In the genomic region with DNA sequence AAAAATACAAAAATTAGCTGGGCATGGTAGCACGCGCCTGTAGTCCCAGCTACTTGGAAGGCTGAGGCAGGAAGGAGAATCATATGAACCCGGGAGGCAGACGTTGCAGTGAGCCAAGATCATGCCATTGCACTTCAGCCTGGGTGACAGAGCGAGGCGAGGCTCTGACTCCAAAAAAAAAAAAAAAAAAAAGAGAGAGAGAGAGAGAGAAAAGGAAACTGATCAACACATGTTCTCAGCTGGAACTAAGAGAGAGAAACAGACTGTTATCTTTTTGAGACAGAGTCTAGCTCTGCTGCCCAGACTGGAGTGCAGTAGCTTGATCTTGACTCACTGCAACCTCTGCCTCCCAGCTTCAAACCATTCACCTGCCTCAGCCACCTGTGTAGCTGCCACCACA, we compare ENCODE assay signal across 21 cellular contexts.
DNase-seq lines count a peak whose midpoint lies in the region; ATAC-seq and TF ChIP-seq lines count a peak whose summit lies in the region.
"Had no signal": no experiment of that assay in that cellular context is flagged by ENCODE, and none has a peak within 500 bp of the region (broad histone marks: within the 10 kb centered on the region; RNA-seq: fewer than 3 reads in every experiment).

No MANE protein-coding gene starts in this region.

- TF ChIP-seq CTCF in H9 (conservative IDR thresholded peaks at IDR 0.05) (no peak), chondrocyte (IDR thresholded peaks at IDR 0.05) (no peak)

- H3K79me1 ChIP-seq in H9 (ENCODE audit: insufficient read depth, low read depth, low read length, poor library complexity, severe bottlenecking), result peaks cover under 1% of the 10 kb centered on the region

- intact Hi-C loops in CD4-positive, alpha-beta memory T cell (cut with micrococcal nuclease), result no loop called here

- no peak for DNase-seq in CD4-positive, alpha-beta memory T cell
- DNase-seq in H9 (no peak), chondrocyte (ENCODE audit: low spot score) (no peak), cerebellar cortex (ENCODE audit: low spot score) (no peak), COR-L47 (lab: John Stamatoyannopoulos, UW) (no peak)
- DNase-seq in naive thymus-derived CD8-positive, alpha-beta T cell, result no peak
- DNase-seq: activated CD4-positive, CD25-positive, alpha-beta regulatory T cell; activated CD8-positive, alpha-beta memory T cell treated with anti-CD3 and anti-CD28 coated beads for 24 hours; activated naive CD8-positive, alpha-beta T cell treated with anti-CD3 and anti-CD28 coated beads, Interleukin-2, amount 10 ng/mL, durations not matched to agents 7 days and 5 days; activated T-cell treated with anti-CD3 and anti-CD28 coated beads, Interleukin-2, amount 50 U/mL, for 72 hours; colonic mucosa; DND-41; HFFc6; NCI-H1694; NCI-H748 treated with DMSO at 0.1 percent for 48 hours; T1000 had no signal

- H3K14ac ChIP-seq in H9 (ENCODE audit: insufficient read depth, low read length), result no peak overlapping the region

- H2BK15ac ChIP-seq in H9 (ENCODE audit: low read depth, low read length), result no peak overlapping the region

- no peaks in the 10 kb centered on the region for H3K27me3 ChIP-seq in CD4-positive, alpha-beta memory T cell (ENCODE audit: insufficient read depth, low read length)
- no peaks in the 10 kb centered on the region for H3K27me3 ChIP-seq in H9 (ENCODE audit: insufficient read depth, low read length)
- H3K27me3 ChIP-seq: colonic mucosa had no signal

- H3K27ac ChIP-seq in CD4-positive, alpha-beta memory T cell (ENCODE audit: low read depth, low read length), result no peak overlapping the region
- H3K27ac ChIP-seq in H9 (ENCODE audit: insufficient read length, low read depth, low read length), result no peak overlapping the region
- H3K27ac ChIP-seq: colonic mucosa, prostate gland, thoracic aorta had no signal

- H3K36me3 Mint-ChIP-seq in CD4-positive, alpha-beta memory T cell, result peaks cover 9 to 60% of the 10 kb centered on the region in 2 donors
- H3K36me3 Mint-ChIP-seq in H9 (ENCODE audit: insufficient read depth in 1 of 3, low read depth in 3 of 3), result peaks cover 13 to 48% (median 34%) of the 10 kb centered on the region in 3 experiments; a peak in 6 of 7 replicates
- H3K36me3 Mint-ChIP-seq in chondrocyte (ENCODE audit: low read depth), result peaks cover 13% of the 10 kb centered on the region
- peaks cover 0 to 75% (median 6%) of the 10 kb centered on the region in 3 donors for H3K36me3 Mint-ChIP-seq in naive thymus-derived CD8-positive, alpha-beta T cell

- H4K5ac ChIP-seq in H9 (ENCODE audit: insufficient read length, low read depth, low read length), result no peak overlapping the region

- H3K23me2 ChIP-seq in H9 (ENCODE audit: insufficient read length, low read depth, low read length, poor library complexity, severe bottlenecking), result no peaks in the 10 kb centered on the region

- CTCF ChIA-PET in CD4-positive, alpha-beta memory T cell (lab: Charles Lee; ENCODE audit: partially characterized antibody), result interaction anchor here (0.6 to 3.5 kb wide), 7 partner anchors 15 to 153 kb away, joined by 3 to 24 read pairs (median 4); no protein-coding TSS in a partner anchor

- H3K23ac ChIP-seq in H9 (ENCODE audit: insufficient read length, low read depth, low read length), result no peak overlapping the region

- no peak overlapping the region for H2BK5ac ChIP-seq in H9 (ENCODE audit: insufficient read length, low read length)

- H3K4me3 ChIP-seq in CD4-positive, alpha-beta memory T cell (ENCODE audit: low read length in 2 of 2), result no peak overlapping the region
- H3K4me3 ChIP-seq: colonic mucosa, prostate gland, thoracic aorta had no signal

- H3K4ac ChIP-seq in H9 (ENCODE audit: low read depth, low read length), result no peak overlapping the region

- H3K4me1 Mint-ChIP-seq in CD4-positive, alpha-beta memory T cell, result peaks cover 19 to 34% (median 22%) of the 10 kb centered on the region in 4 donors
- H3K4me1 Mint-ChIP-seq in H9 (peaks cover 34 to 37% of the 10 kb centered on the region in 2 experiments), chondrocyte (ENCODE audit: low read depth) (peaks cover 41% of the 10 kb centered on the region)
- peaks cover 11 to 41% (median 27%) of the 10 kb centered on the region in 4 donors for H3K4me1 Mint-ChIP-seq in naive thymus-derived CD8-positive, alpha-beta T cell

- H3T11ph ChIP-seq in H9 (ENCODE audit: low read length), result no peak overlapping the region

- H4K8ac ChIP-seq in H9 (replicated peaks; ENCODE audit: insufficient read length, low read depth, low read length), result no peak overlapping the region

- no peaks in the 10 kb centered on the region for H3K9me3 ChIP-seq in CD4-positive, alpha-beta memory T cell (ENCODE audit: control insufficient read depth in 1 of 2, low read length in 2 of 2)
- H3K9me3 ChIP-seq in H9 (ENCODE audit: control insufficient read depth, low read depth, low read length), result no peaks in the 10 kb centered on the region
- H3K9me3 ChIP-seq: colonic mucosa, prostate gland, thoracic aorta had no signal

- no peak overlapping the region for H3K9ac ChIP-seq in H9 (ENCODE audit: extremely low read depth, insufficient read length, low read length)

- no peaks in the 10 kb centered on the region for H4K20me1 ChIP-seq in H9 (ENCODE audit: control insufficient read depth, insufficient read depth, insufficient read length)

- no peaks in the 10 kb centered on the region for H3K27me3 Mint-ChIP-seq in CD4-positive, alpha-beta memory T cell
- H3K27me3 Mint-ChIP-seq in H9 (ENCODE audit: low read depth) (no peaks in the 10 kb centered on the region; the same call in 1 of the 2 replicates), chondrocyte (ENCODE audit: low read depth) (no peaks in the 10 kb centered on the region)
- no peaks in the 10 kb centered on the region for H3K27me3 Mint-ChIP-seq in naive thymus-derived CD8-positive, alpha-beta T cell
- H3K27me3 Mint-ChIP-seq: activated naive CD8-positive, alpha-beta T cell treated with anti-CD3 and anti-CD28 coated beads, Interleukin-2, amount 10 ng/mL, durations not matched to agents 7 days and 5 days; brain had no signal

- POLR2A ChIA-PET in CD4-positive, alpha-beta memory T cell (lab: Charles Lee; ENCODE audit: partially characterized antibody), result interaction anchor here (2.5 kb wide), 1 partner anchor 134 kb away, joined by 12 read pairs; a partner anchor contains a TSS
- POLR2A ChIA-PET in naive thymus-derived CD8-positive, alpha-beta T cell (lab: Charles Lee), result interaction anchor here (0.7 to 2.1 kb wide), 3 partner anchors 9 to 153 kb away, joined by 4 to 8 read pairs (median 6); no protein-coding TSS in a partner anchor

- no peak overlapping the region for H2AK5ac ChIP-seq in H9 (ENCODE audit: insufficient read length, low read length)

- peaks cover 5% of the 10 kb centered on the region for H3K36me3 ChIP-seq in CD4-positive, alpha-beta memory T cell (ENCODE audit: insufficient read depth, low read length)
- H3K36me3 ChIP-seq: colonic mucosa, prostate gland had no signal

- no peak overlapping the region for H3K4me2 ChIP-seq in H9 (ENCODE audit: insufficient read depth, insufficient read length, low read length)

- no CpG with 5 or more reads among the region's 6 CpGs for WGBS in H9 (ENCODE audit: extremely low coverage, insufficient read length, low lambda C conversion rate)

- ATAC-seq in naive thymus-derived CD8-positive, alpha-beta T cell, result no peak
- no peak for ATAC-seq in GM19035 (IDR thresholded peaks at IDR 0.05; ENCODE audit: unreplicated experiment)
- ATAC-seq: activated T-cell treated with anti-CD3 and anti-CD28 coated beads, Interleukin-2, amount 50 U/mL, for 72 hours; left lobe of liver had no signal

- no peak overlapping the region for H2BK12ac ChIP-seq in H9 (ENCODE audit: insufficient read length, low read depth, low read length)

- H3K18ac ChIP-seq in H9 (ENCODE audit: insufficient read length, low read depth, low read length), result no peak overlapping the region

- H3K79me2 ChIP-seq in H9 (ENCODE audit: insufficient read depth, low read length), result no peaks in the 10 kb centered on the region

- no peak overlapping the region for H3K56ac ChIP-seq in H9 (ENCODE audit: insufficient read length, low read depth, low read length)

- no peak overlapping the region for H2AFZ ChIP-seq in H9 (ENCODE audit: low read length)

- H3K27ac Mint-ChIP-seq in CD4-positive, alpha-beta memory T cell, result peak overlapping the region in 5 of 7 donors; percentile 22 to 72 (median 68)
- H3K27ac Mint-ChIP-seq in H9, result peak overlapping the region; percentile 88 to 91 (median 90); a peak in 6 of 7 replicates
- H3K27ac Mint-ChIP-seq in chondrocyte (ENCODE audit: unreplicated experiment), result peak overlapping the region; percentile 17
- H3K27ac Mint-ChIP-seq in naive thymus-derived CD8-positive, alpha-beta T cell, result peak overlapping the region; percentile 23 to 83 (median 54)
- H3K27ac Mint-ChIP-seq: activated naive CD8-positive, alpha-beta T cell treated with anti-CD3 and anti-CD28 coated beads, Interleukin-2, amount 10 ng/mL, durations not matched to agents 7 days and 5 days; HFFc6 had no signal

- H3K9me3 Mint-ChIP-seq in CD4-positive, alpha-beta memory T cell, result no peaks in the 10 kb centered on the region
- H3K9me3 Mint-ChIP-seq in H9, result no peaks in the 10 kb centered on the region
- no peaks in the 10 kb centered on the region for H3K9me3 Mint-ChIP-seq in chondrocyte (ENCODE audit: low read depth)
- H3K9me3 Mint-ChIP-seq in naive thymus-derived CD8-positive, alpha-beta T cell, result no peaks in the 10 kb centered on the region
- H3K9me3 Mint-ChIP-seq: activated naive CD8-positive, alpha-beta T cell treated with anti-CD3 and anti-CD28 coated beads, Interleukin-2, amount 10 ng/mL, durations not matched to agents 7 days and 5 days; activated T-cell treated with anti-CD3 and anti-CD28 coated beads, Interleukin-2, amount 50 U/mL, for 72 hours; brain; HFFc6 had no signal

- no peak overlapping the region for H4K91ac ChIP-seq in H9 (ENCODE audit: insufficient read length, low read depth, low read length)

- no peak overlapping the region for H2BK20ac ChIP-seq in H9 (ENCODE audit: low read depth, low read length, poor library complexity, severe bottlenecking)

- H3K4me1 ChIP-seq in CD4-positive, alpha-beta memory T cell (ENCODE audit: insufficient read depth, low read length), result peaks cover 7% of the 10 kb centered on the region
- peaks cover 5% of the 10 kb centered on the region for H3K4me1 ChIP-seq in H9 (ENCODE audit: insufficient read depth, low read length)
- H3K4me1 ChIP-seq: colonic mucosa, prostate gland had no signal

- no peak overlapping the region for H2BK120ac ChIP-seq in H9 (ENCODE audit: low read depth, low read length, poor library complexity, severe bottlenecking)

- no peak overlapping the region for H3K4me3 Mint-ChIP-seq in CD4-positive, alpha-beta memory T cell
- H3K4me3 Mint-ChIP-seq in H9, result no peak overlapping the region
- H3K4me3 Mint-ChIP-seq in chondrocyte (ENCODE audit: unreplicated experiment), result no peak overlapping the region
- no peak overlapping the region for H3K4me3 Mint-ChIP-seq in naive thymus-derived CD8-positive, alpha-beta T cell
- H3K4me3 Mint-ChIP-seq: activated naive CD8-positive, alpha-beta T cell treated with anti-CD3 and anti-CD28 coated beads, Interleukin-2, amount 10 ng/mL, durations not matched to agents 7 days and 5 days; activated T-cell treated with anti-CD3 and anti-CD28 coated beads, Interleukin-2, amount 50 U/mL, for 72 hours; brain; HFFc6 had no signal

Comparison
In these comparisons a context has a peak if more than half of its experiments do, and no peak if none do; other contexts are left out.
1. H3K27ac Mint-ChIP-seq: peak in every context shown above with its lines; median percentile 90 in H9; 68 in CD4-positive, alpha-beta memory T cell; 54 in naive thymus-derived CD8-positive, alpha-beta T cell; 17 in chondrocyte.